In the genomic region with DNA sequence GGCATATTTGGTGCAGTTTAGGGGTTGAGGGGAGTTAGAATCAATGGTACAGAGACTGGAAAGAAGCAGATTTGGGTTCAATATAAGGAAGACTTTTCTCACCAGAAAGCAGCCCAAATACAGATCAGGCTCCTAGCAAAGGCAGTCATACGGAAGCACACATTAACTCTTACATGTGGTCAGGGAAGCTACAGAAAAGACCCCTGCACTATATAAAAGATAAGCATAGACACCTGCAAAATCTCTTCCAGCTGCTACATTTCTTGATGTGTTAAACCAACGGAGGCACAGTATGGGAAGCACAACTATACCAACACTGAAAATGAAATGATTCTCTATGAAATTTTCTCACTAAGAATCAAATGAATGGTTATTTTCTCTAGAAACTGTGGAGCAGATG, we compare ENCODE assay signal across 7 cellular contexts.
"Had no signal": no experiment of that assay in that cellular context is flagged by ENCODE, and none has a peak within 500 bp of the region (broad histone marks: within the 10 kb centered on the region; RNA-seq: fewer than 3 reads in every experiment).

No MANE protein-coding gene starts in this region.

- H3K27me3 Mint-ChIP-seq: IgD-negative memory B cell had no signal

- H3K9me3 Mint-ChIP-seq: IgD-negative memory B cell had no signal

- H3K4me1 Mint-ChIP-seq: IgD-negative memory B cell had no signal

- H3K4me3 ChIP-seq: K562 had no signal

- H3K4me3 Mint-ChIP-seq: IgD-negative memory B cell had no signal

- H3K27ac Mint-ChIP-seq: IgD-negative memory B cell had no signal

- DNase-seq: IMR-90, KBM-7, KG1 had no signal

- ATAC-seq: K562 had no signal

- H3K27ac ChIP-seq: HL-60 had no signal

- FAIRE-seq: HTR-8/SVneo, K562 had no signal
